ENCODE assay signal across 10 cellular contexts in genomic region chr13:42832341-42833153, GRCh38.
DNase-seq lines count a peak whose midpoint lies in the region; ATAC-seq lines count a peak whose summit lies in the region.
"Had no signal": no experiment of that assay in that cellular context is flagged by ENCODE, and none has a peak within 500 bp of the region (broad histone marks: within the 10 kb centered on the region; RNA-seq: fewer than 3 reads in every experiment).

No MANE protein-coding gene starts in this region.

- H3K27me3 Mint-ChIP-seq in stimulated activated naive CD8-positive, alpha-beta T cell treated with anti-CD3 and anti-CD28 coated beads, Interleukin-15, amount 100 ng/mL, for 72 hours: no peaks in the 10 kb centered on the region

- H3K27ac Mint-ChIP-seq in stimulated activated naive CD8-positive, alpha-beta T cell treated with anti-CD3 and anti-CD28 coated beads, Interleukin-15, amount 100 ng/mL, for 72 hours: no peak overlapping the region
- H3K27ac Mint-ChIP-seq: CD4-positive, alpha-beta memory T cell had no signal

- H3K4me1 Mint-ChIP-seq in stimulated activated naive CD8-positive, alpha-beta T cell treated with anti-CD3 and anti-CD28 coated beads, Interleukin-15, amount 100 ng/mL, for 72 hours: peaks cover 5% of the 10 kb centered on the region
- H3K4me1 Mint-ChIP-seq: CD4-positive, alpha-beta memory T cell had no signal

- no peak overlapping the region for H3K4me3 Mint-ChIP-seq in stimulated activated naive CD8-positive, alpha-beta T cell treated with anti-CD3 and anti-CD28 coated beads, Interleukin-15, amount 100 ng/mL, for 72 hours
- H3K4me3 Mint-ChIP-seq: CD4-positive, alpha-beta memory T cell had no signal

- ATAC-seq in stimulated activated naive CD8-positive, alpha-beta T cell treated with anti-CD3 and anti-CD28 coated beads, Interleukin-15, amount 100 ng/mL, for 72 hours: peak; percentile 48
- no peak for ATAC-seq in stimulated activated naive CD8-positive, alpha-beta T cell treated with anti-CD3 and anti-CD28 coated beads, Interleukin-15, Interleukin-2, amounts not matched to agents 100 U/mL and 50 U/mL, for 24 hours
- no peak for ATAC-seq in HG03354 (IDR thresholded peaks at IDR 0.05; ENCODE audit: poor library complexity, severe bottlenecking, unreplicated experiment)

- DNase-seq in stimulated activated naive CD8-positive, alpha-beta T cell treated with anti-CD3 and anti-CD28 coated beads, Interleukin-15, amount 100 ng/mL, for 72 hours: no peak
- DNase-seq in stimulated activated naive CD8-positive, alpha-beta T cell treated with anti-CD3 and anti-CD28 coated beads, Interleukin-15, Interleukin-2, amounts not matched to agents 100 U/mL and 50 U/mL, for 24 hours: no peak
- DNase-seq in amniotic epithelial cell (ENCODE audit: low read depth): peak; percentile 90
- peak; percentile 14 for DNase-seq in kidney glomerular epithelial cell (lab: John Stamatoyannopoulos, UW)
- DNase-seq in NCI-H1105 treated with DMSO at 0.1 percent for 48 hours (lab: John Stamatoyannopoulos, UW): no peak
- DNase-seq in stimulated activated CD4-positive, alpha-beta T cell treated with anti-CD3 and anti-CD28 coated beads, Interleukin-4, amount 100 ng/mL, for 4 hours: no peak
- DNase-seq in putamen (ENCODE audit: low spot score): no peak
- DNase-seq: CD4-positive, alpha-beta memory T cell; stimulated activated naive CD4-positive, alpha-beta T cell treated with Interleukin-2 at 50 U/mL for 16 hours had no signal

- no peaks in the 10 kb centered on the region for H3K9me3 Mint-ChIP-seq in stimulated activated naive CD8-positive, alpha-beta T cell treated with anti-CD3 and anti-CD28 coated beads, Interleukin-15, amount 100 ng/mL, for 72 hours
- H3K9me3 Mint-ChIP-seq: CD4-positive, alpha-beta memory T cell had no signal

Comparison
In these comparisons a context has a peak if more than half of its experiments do, and no peak if none do; other contexts are left out.
1. DNase-seq: peak in amniotic epithelial cell (single experiment) and kidney glomerular epithelial cell (single experiment); none in stimulated activated naive CD8-positive, alpha-beta T cell treated with anti-CD3 and anti-CD28 coated beads, Interleukin-15, amount 100 ng/mL, for 72 hours (0 of 2), stimulated activated naive CD8-positive, alpha-beta T cell treated with anti-CD3 and anti-CD28 coated beads, Interleukin-15, Interleukin-2, amounts not matched to agents 100 U/mL and 50 U/mL, for 24 hours (single experiment), NCI-H1105 treated with DMSO at 0.1 percent for 48 hours (single experiment), stimulated activated CD4-positive, alpha-beta T cell treated with anti-CD3 and anti-CD28 coated beads, Interleukin-4, amount 100 ng/mL, for 4 hours (0 of 2) and putamen (single experiment).